ENCODE assay signal across 23 cellular contexts in genomic region chr2:235676536-235676799, GRCh38.
"Had no signal": no experiment of that assay in that cellular context is flagged by ENCODE, and none has a peak within 500 bp of the region (broad histone marks: within the 10 kb centered on the region; RNA-seq: fewer than 3 reads in every experiment).

No MANE protein-coding gene starts in this region.

- H3K27ac Mint-ChIP-seq: activated CD4-positive, alpha-beta T cell treated with anti-CD3 and anti-CD28 coated beads, Interleukin-2, amount 10 ng/mL, durations not matched to agents 7 days and 5 days; activated CD8-positive, alpha-beta T cell treated with anti-CD3 and anti-CD28 coated beads, Interleukin-2, amount 10 ng/mL, durations not matched to agents 7 days and 5 days; activated naive CD4-positive, alpha-beta T cell treated with anti-CD3 and anti-CD28 coated beads, Interleukin-2, amount 50 U/mL, for 24 hours; naive thymus-derived CD8-positive, alpha-beta T cell; T-helper 17 cell; type B pancreatic cell had no signal

- H3K4me1 Mint-ChIP-seq: activated naive CD4-positive, alpha-beta T cell treated with anti-CD3 and anti-CD28 coated beads, Interleukin-2, amount 50 U/mL, for 24 hours had no signal

- H3K27me3 ChIP-seq: body of pancreas, sigmoid colon, vagina had no signal

- H3K27ac ChIP-seq: body of pancreas, epithelial cell of prostate, lower lobe of right lung, spleen, thoracic aorta, vagina, VCaP had no signal

- ATAC-seq: activated CD8-positive, alpha-beta T cell treated with anti-CD3 and anti-CD28 coated beads, Interleukin-2, amount 10 ng/mL, durations not matched to agents 7 days and 5 days; body of pancreas; left lobe of liver; lower lobe of right lung; naive thymus-derived CD8-positive, alpha-beta T cell; T-helper 17 cell had no signal

- H3K9me3 Mint-ChIP-seq: activated CD4-positive, alpha-beta T cell treated with anti-CD3 and anti-CD28 coated beads, Interleukin-2, amount 10 ng/mL, durations not matched to agents 7 days and 5 days; activated naive CD4-positive, alpha-beta T cell treated with anti-CD3 and anti-CD28 coated beads, Interleukin-2, amount 50 U/mL, for 24 hours; effector memory CD8-positive, alpha-beta T cell; naive thymus-derived CD8-positive, alpha-beta T cell; type B pancreatic cell had no signal

- DNase-seq: activated CD4-positive, alpha-beta T cell treated with anti-CD3 and anti-CD28 coated beads, Interleukin-2, amount 10 ng/mL, durations not matched to agents 7 days and 5 days; activated CD4-positive, CD25-positive, alpha-beta regulatory T cell treated with anti-CD3 and anti-CD28 coated beads, Interleukin-2, amount 50 U/mL, for 72 hours; activated CD8-positive, alpha-beta T cell treated with anti-CD3 and anti-CD28 coated beads, Interleukin-2, amount 10 ng/mL, durations not matched to agents 7 days and 5 days; activated gamma-delta T cell treated with Interleukin-2 at 50 U/mL for 16 hours; anterior cingulate cortex; body of pancreas; central memory CD4-positive, alpha-beta T cell; effector memory CD8-positive, alpha-beta T cell; kidney; lower lobe of right lung; naive thymus-derived CD8-positive, alpha-beta T cell; sigmoid colon; spleen; stimulated activated CD4-positive, alpha-beta T cell treated with anti-CD3 and anti-CD28 coated beads, Interleukin-4, amount 100 ng/mL, for 1 hour; stimulated activated naive CD4-positive, alpha-beta T cell treated with Interleukin-2 at 50 U/mL for 16 hours; T-helper 17 cell had no signal

- H3K9me3 ChIP-seq: body of pancreas, lower lobe of right lung, sigmoid colon, spleen, thoracic aorta, vagina had no signal

- FAIRE-seq: kidney had no signal

- H3K4me3 Mint-ChIP-seq: activated CD4-positive, alpha-beta T cell treated with anti-CD3 and anti-CD28 coated beads, Interleukin-2, amount 10 ng/mL, durations not matched to agents 7 days and 5 days; activated CD8-positive, alpha-beta T cell treated with anti-CD3 and anti-CD28 coated beads, Interleukin-2, amount 10 ng/mL, durations not matched to agents 7 days and 5 days; activated naive CD4-positive, alpha-beta T cell treated with anti-CD3 and anti-CD28 coated beads, Interleukin-2, amount 50 U/mL, for 24 hours; effector memory CD8-positive, alpha-beta T cell; naive thymus-derived CD8-positive, alpha-beta T cell; T-helper 17 cell had no signal

- H3K36me3 Mint-ChIP-seq: activated naive CD4-positive, alpha-beta T cell treated with anti-CD3 and anti-CD28 coated beads, Interleukin-2, amount 50 U/mL, for 24 hours had no signal

- H3K4me3 ChIP-seq: body of pancreas, lower lobe of right lung, sigmoid colon, spleen, thoracic aorta, vagina had no signal

- H3K36me3 ChIP-seq: lower lobe of right lung, sigmoid colon, spleen, thoracic aorta, vagina had no signal
